Comparison of ENCODE assay signal across 8 cellular contexts in the genomic region with DNA sequence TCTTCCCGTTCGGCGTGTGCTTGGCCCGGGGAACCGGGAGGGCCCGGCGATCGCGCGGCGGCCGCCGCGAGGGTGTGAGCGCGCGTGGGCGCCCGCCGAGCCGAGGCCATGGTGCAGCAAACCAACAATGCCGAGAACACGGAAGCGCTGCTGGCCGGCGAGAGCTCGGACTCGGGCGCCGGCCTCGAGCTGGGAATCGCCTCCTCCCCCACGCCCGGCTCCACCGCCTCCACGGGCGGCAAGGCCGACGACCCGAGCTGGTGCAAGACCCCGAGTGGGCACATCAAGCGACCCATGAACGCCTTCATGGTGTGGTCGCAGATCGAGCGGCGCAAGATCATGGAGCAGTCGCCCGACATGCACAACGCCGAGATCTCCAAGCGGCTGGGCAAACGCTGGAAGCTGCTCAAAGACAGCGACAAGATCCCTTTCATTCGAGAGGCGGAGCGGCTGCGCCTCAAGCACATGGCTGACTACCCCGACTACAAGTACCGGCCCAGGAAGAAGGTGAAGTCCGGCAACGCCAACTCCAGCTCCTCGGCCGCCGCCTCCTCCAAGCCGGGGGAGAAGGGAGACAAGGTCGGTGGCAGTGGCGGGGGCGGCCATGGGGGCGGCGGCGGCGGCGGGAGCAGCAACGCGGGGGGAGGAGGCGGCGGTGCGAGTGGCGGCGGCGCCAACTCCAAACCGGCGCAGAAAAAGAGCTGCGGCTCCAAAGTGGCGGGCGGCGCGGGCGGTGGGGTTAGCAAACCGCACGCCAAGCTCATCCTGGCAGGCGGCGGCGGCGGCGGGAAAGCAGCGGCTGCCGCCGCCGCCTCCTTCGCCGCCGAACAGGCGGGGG. TPM values are rescaled to one million over a fixed set of nuclear protein-coding genes. Genes with fewer than 3 reads are reported as not detected.
A peak's percentile ranks its signal among the peaks of the same experiment; 100 is the strongest.
DNase-seq lines count a peak whose midpoint lies in the region; ATAC-seq and TF ChIP-seq lines count a peak whose summit lies in the region.

No MANE protein-coding gene starts in this region.

- peaks cover 2% of the 10 kb centered on the region for H3K36me3 Mint-ChIP-seq in activated T-helper 1 cell treated with anti-CD3 and anti-CD28 coated beads, Interleukin-12 subunit alpha, Interleukin-12 subunit beta, Interleukin-2, Interleukin-4 antibody, amounts not matched to agents 30 ng/mL and 10 ng/mL and 1 ng/mL, durations not matched to agents 14 hours and 24 hours and 36 hours (ENCODE audit: low read depth)
- peaks cover 43% of the 10 kb centered on the region for H3K36me3 Mint-ChIP-seq in nephron progenitor cell (ENCODE audit: low read depth)

- H3K9me3 Mint-ChIP-seq in activated T-helper 1 cell treated with anti-CD3 and anti-CD28 coated beads, Interleukin-12 subunit alpha, Interleukin-12 subunit beta, Interleukin-2, Interleukin-4 antibody, amounts not matched to agents 30 ng/mL and 10 ng/mL and 1 ng/mL, durations not matched to agents 14 hours and 24 hours and 36 hours: no peaks in the 10 kb centered on the region
- no peaks in the 10 kb centered on the region for H3K9me3 Mint-ChIP-seq in nephron progenitor cell

- H3K4me3 Mint-ChIP-seq in activated T-helper 1 cell treated with anti-CD3 and anti-CD28 coated beads, Interleukin-12 subunit alpha, Interleukin-12 subunit beta, Interleukin-2, Interleukin-4 antibody, amounts not matched to agents 30 ng/mL and 10 ng/mL and 1 ng/mL, durations not matched to agents 14 hours and 24 hours and 36 hours: peak overlapping the region; percentile 87
- peak overlapping the region; percentile 54 for H3K4me3 Mint-ChIP-seq in nephron progenitor cell

- H3K27ac ChIP-seq in urinary bladder (ENCODE audit: low read depth): peak overlapping the region; percentile 90

- H3K4me1 Mint-ChIP-seq in activated T-helper 1 cell treated with anti-CD3 and anti-CD28 coated beads, Interleukin-12 subunit alpha, Interleukin-12 subunit beta, Interleukin-2, Interleukin-4 antibody, amounts not matched to agents 30 ng/mL and 10 ng/mL and 1 ng/mL, durations not matched to agents 14 hours and 24 hours and 36 hours (ENCODE audit: low read depth): peaks cover 24% of the 10 kb centered on the region
- H3K4me1 Mint-ChIP-seq in nephron progenitor cell: peaks cover 30% of the 10 kb centered on the region

- DNase-seq in NCI-H345 (lab: John Stamatoyannopoulos, UW) (peak; percentile 46), NCI-H345 treated with DMSO at 0.1 percent for 48 hours (lab: John Stamatoyannopoulos, UW; ENCODE audit: unreplicated experiment) (no peak), NCI-H226 (peak; percentile 30), foreskin melanocyte (peak; percentile 62), nephron progenitor cell (peak; percentile 42)
- DNase-seq in activated T-helper 1 cell treated with anti-CD3 and anti-CD28 coated beads, Interleukin-12 subunit alpha, Interleukin-12 subunit beta, Interleukin-2, Interleukin-4 antibody, amounts not matched to agents 30 ng/mL and 10 ng/mL and 1 ng/mL, durations not matched to agents 14 hours and 24 hours and 36 hours (ENCODE audit: low spot score): peak; percentile 12

- peak overlapping the region; percentile 79 for H3K4me3 ChIP-seq in urinary bladder (ENCODE audit: low read depth, low read length)

- intact Hi-C loops in activated T-helper 1 cell treated with anti-CD3 and anti-CD28 coated beads, Interleukin-12 subunit alpha, Interleukin-12 subunit beta, Interleukin-2, Interleukin-4 antibody, amounts not matched to agents 30 ng/mL and 10 ng/mL and 1 ng/mL, durations not matched to agents 14 hours and 24 hours and 36 hours (cut with micrococcal nuclease): loop anchor here (5.0 to 10.0 kb wide), 3 partner anchors 280 to 553 kb away; no protein-coding TSS in a partner anchor

- no peaks in the 10 kb centered on the region for H3K4me1 ChIP-seq in urinary bladder (ENCODE audit: insufficient read depth)

- ATAC-seq in HG02588 (IDR thresholded peaks at IDR 0.05; ENCODE audit: unreplicated experiment): peak; percentile 28

- TF ChIP-seq CTCF in nephron progenitor cell (IDR thresholded peaks at IDR 0.05): no peak

- H3K27me3 Mint-ChIP-seq in activated T-helper 1 cell treated with anti-CD3 and anti-CD28 coated beads, Interleukin-12 subunit alpha, Interleukin-12 subunit beta, Interleukin-2, Interleukin-4 antibody, amounts not matched to agents 30 ng/mL and 10 ng/mL and 1 ng/mL, durations not matched to agents 14 hours and 24 hours and 36 hours (ENCODE audit: insufficient read depth): peaks cover 50% of the 10 kb centered on the region
- H3K27me3 Mint-ChIP-seq in nephron progenitor cell (ENCODE audit: low read depth, poor library complexity): peaks cover 8% of the 10 kb centered on the region

- under 1% methylated on average over 103 of the region's 105 CpGs for WGBS in urinary bladder

- peak overlapping the region; percentile 89 for H3K27ac Mint-ChIP-seq in activated T-helper 1 cell treated with anti-CD3 and anti-CD28 coated beads, Interleukin-12 subunit alpha, Interleukin-12 subunit beta, Interleukin-2, Interleukin-4 antibody, amounts not matched to agents 30 ng/mL and 10 ng/mL and 1 ng/mL, durations not matched to agents 14 hours and 24 hours and 36 hours
- H3K27ac Mint-ChIP-seq in nephron progenitor cell: peak overlapping the region; percentile 99

- H3K36me3 ChIP-seq in urinary bladder (ENCODE audit: insufficient read depth): no peaks in the 10 kb centered on the region

RNA-seq across cellular contexts. Expression of a gene that starts 1.1 kb away (rescaled TPM):
- total RNA-seq in activated T-helper 1 cell treated with anti-CD3 and anti-CD28 coated beads, Interleukin-12 subunit alpha, Interleukin-12 subunit beta, Interleukin-2, Interleukin-4 antibody, amounts not matched to agents 30 ng/mL and 10 ng/mL and 1 ng/mL, durations not matched to agents 14 hours and 24 hours and 36 hours: 1.2 and 1.5 TPM in 2 replicates
- total RNA-seq in urinary bladder: 71.0 TPM
- polyA plus RNA-seq in urinary bladder: 6.3 TPM

Comparison
In these comparisons a context has a peak if more than half of its experiments do, and no peak if none do; other contexts are left out.
1. RNA of a gene that starts 1.1 kb away (total RNA-seq): 71.0 TPM in urinary bladder (single experiment); 1.2 to 1.5 TPM in activated T-helper 1 cell treated with anti-CD3 and anti-CD28 coated beads, Interleukin-12 subunit alpha, Interleukin-12 subunit beta, Interleukin-2, Interleukin-4 antibody, amounts not matched to agents 30 ng/mL and 10 ng/mL and 1 ng/mL, durations not matched to agents 14 hours and 24 hours and 36 hours; every median in the first group is over 10 times any median in the second.